1 cellular context compared by ENCODE assay signal in genomic region chr14:24260780-24261157, GRCh38.
TF ChIP-seq lines count a peak whose summit lies in the region.

No MANE protein-coding gene starts in this region.

TF ChIP-seq in HepG2, 621 proteins besides CTCF, POLR2A, EP300 and RAD21 (continues in another document):
- TF ChIP-seq ZNF280B (CRISPR knock-in tag; IDR thresholded peaks at IDR 0.05; ENCODE audit: borderline replicate concordance) (0 out of 2 replicates have a peak, but pooled peaks have one; percentile 10), TIGD3 (CRISPR knock-in tag; IDR thresholded peaks at IDR 0.05; ENCODE audit: borderline replicate concordance) (0 out of 2 replicates have a peak, but pooled peaks have one; percentile 32), AKAP8 (CRISPR knock-in tag; IDR thresholded peaks at IDR 0.05) (no peak), ATF2 (CRISPR knock-in tag; IDR thresholded peaks at IDR 0.05) (no peak), TMF1 (CRISPR knock-in tag; IDR thresholded peaks at IDR 0.05; ENCODE audit: low read depth) (no peak), BRF2 (CRISPR knock-in tag; IDR thresholded peaks at IDR 0.05) (no peak), ZNF160 (CRISPR knock-in tag; IDR thresholded peaks at IDR 0.05) (no peak), HMG20B (CRISPR knock-in tag; conservative IDR thresholded peaks at IDR 0.05) (no peak), ZNF841 (CRISPR knock-in tag; IDR thresholded peaks at IDR 0.05; ENCODE audit: borderline replicate concordance) (no peak), THAP9 (CRISPR knock-in tag; IDR thresholded peaks at IDR 0.05; ENCODE audit: borderline replicate concordance) (no peak), CBX2 (IDR thresholded peaks at IDR 0.05; ENCODE audit: low read depth, low read length) (no peak), CBX2 (CRISPR knock-in tag; IDR thresholded peaks at IDR 0.05; ENCODE audit: low read depth) (no peak), ATF7-NPFF (CRISPR knock-in tag; IDR thresholded peaks at IDR 0.05; ENCODE audit: low read depth) (no peak), ZNF512 (CRISPR knock-in tag; IDR thresholded peaks at IDR 0.05) (no peak), ZBTB7A (CRISPR knock-in tag; IDR thresholded peaks at IDR 0.05) (0 out of 2 replicates have a peak, but pooled peaks have one; percentile 36), ZBTB4 (CRISPR knock-in tag; IDR thresholded peaks at IDR 0.05; ENCODE audit: borderline replicate concordance) (no peak), JUN (CRISPR knock-in tag; IDR thresholded peaks at IDR 0.05) (0 out of 2 replicates have a peak, but pooled peaks have one; percentile 19), KLF15 (CRISPR knock-in tag; IDR thresholded peaks at IDR 0.05; ENCODE audit: borderline replicate concordance) (no peak), NR1H2 (CRISPR knock-in tag; IDR thresholded peaks at IDR 0.05; ENCODE audit: borderline replicate concordance, low read depth) (no peak), NR2F1 (CRISPR knock-in tag; IDR thresholded peaks at IDR 0.05) (no peak), STAT6 (CRISPR knock-in tag; IDR thresholded peaks at IDR 0.05; ENCODE audit: borderline replicate concordance) (no peak), ZNF687 (CRISPR knock-in tag; IDR thresholded peaks at IDR 0.05) (peak; percentile 9; the same call in 1 of the 2 replicates), ZNF710 (CRISPR knock-in tag; IDR thresholded peaks at IDR 0.05; ENCODE audit: borderline replicate concordance) (no peak), PATZ1 (CRISPR knock-in tag; IDR thresholded peaks at IDR 0.05) (no peak), ZSCAN22 (CRISPR knock-in tag; IDR thresholded peaks at IDR 0.05) (no peak), SALL2 (CRISPR knock-in tag; IDR thresholded peaks at IDR 0.05) (no peak), ZNF33B (CRISPR knock-in tag; IDR thresholded peaks at IDR 0.05) (no peak)
